Comparison of ENCODE assay signal across 1 cellular context in the genomic region with DNA sequence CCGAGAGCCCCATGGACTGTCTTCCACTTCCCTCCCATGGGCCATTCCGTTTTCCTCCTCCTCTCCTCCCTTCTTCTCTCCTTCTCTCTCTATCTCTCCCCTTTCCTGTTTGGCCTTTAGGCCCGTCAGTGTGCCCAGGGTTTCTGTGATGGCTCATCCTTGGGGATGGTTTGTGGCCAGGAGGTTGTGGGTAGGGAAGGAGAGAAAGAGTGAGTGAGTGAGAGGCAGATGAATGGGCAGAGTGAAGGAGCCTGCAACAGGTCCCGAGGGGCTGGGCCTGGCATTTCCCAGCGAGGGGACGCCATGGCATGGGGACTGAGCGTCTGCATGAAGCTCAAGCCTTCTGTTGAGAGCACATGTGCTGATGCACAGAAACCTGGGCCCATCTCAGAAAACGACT.
TF ChIP-seq lines count a peak whose summit lies in the region.

No MANE protein-coding gene starts in this region.

TF ChIP-seq in GM23338, 12 proteins besides CTCF, POLR2A, EP300 and RAD21 (continued from another document):
- TF ChIP-seq, protein P1, sequence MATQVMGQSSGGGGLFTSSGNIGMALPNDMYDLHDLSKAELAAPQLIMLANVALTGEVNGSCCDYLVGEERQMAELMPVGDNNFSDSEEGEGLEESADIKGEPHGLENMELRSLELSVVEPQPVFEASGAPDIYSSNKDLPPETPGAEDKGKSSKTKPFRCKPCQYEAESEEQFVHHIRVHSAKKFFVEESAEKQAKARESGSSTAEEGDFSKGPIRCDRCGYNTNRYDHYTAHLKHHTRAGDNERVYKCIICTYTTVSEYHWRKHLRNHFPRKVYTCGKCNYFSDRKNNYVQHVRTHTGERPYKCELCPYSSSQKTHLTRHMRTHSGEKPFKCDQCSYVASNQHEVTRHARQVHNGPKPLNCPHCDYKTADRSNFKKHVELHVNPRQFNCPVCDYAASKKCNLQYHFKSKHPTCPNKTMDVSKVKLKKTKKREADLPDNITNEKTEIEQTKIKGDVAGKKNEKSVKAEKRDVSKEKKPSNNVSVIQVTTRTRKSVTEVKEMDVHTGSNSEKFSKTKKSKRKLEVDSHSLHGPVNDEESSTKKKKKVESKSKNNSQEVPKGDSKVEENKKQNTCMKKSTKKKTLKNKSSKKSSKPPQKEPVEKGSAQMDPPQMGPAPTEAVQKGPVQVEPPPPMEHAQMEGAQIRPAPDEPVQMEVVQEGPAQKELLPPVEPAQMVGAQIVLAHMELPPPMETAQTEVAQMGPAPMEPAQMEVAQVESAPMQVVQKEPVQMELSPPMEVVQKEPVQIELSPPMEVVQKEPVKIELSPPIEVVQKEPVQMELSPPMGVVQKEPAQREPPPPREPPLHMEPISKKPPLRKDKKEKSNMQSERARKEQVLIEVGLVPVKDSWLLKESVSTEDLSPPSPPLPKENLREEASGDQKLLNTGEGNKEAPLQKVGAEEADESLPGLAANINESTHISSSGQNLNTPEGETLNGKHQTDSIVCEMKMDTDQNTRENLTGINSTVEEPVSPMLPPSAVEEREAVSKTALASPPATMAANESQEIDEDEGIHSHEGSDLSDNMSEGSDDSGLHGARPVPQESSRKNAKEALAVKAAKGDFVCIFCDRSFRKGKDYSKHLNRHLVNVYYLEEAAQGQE (IDR thresholded peaks at IDR 0.05; ENCODE audit: unreplicated experiment) = no peak
- TF ChIP-seq CREB1 (CRISPR knock-in tag; IDR thresholded peaks at IDR 0.05; ENCODE audit: low read depth) = no peak
- no peak for TF ChIP-seq STAT1 (IDR thresholded peaks at IDR 0.05; ENCODE audit: unreplicated experiment)
- TF ChIP-seq, protein P2, sequence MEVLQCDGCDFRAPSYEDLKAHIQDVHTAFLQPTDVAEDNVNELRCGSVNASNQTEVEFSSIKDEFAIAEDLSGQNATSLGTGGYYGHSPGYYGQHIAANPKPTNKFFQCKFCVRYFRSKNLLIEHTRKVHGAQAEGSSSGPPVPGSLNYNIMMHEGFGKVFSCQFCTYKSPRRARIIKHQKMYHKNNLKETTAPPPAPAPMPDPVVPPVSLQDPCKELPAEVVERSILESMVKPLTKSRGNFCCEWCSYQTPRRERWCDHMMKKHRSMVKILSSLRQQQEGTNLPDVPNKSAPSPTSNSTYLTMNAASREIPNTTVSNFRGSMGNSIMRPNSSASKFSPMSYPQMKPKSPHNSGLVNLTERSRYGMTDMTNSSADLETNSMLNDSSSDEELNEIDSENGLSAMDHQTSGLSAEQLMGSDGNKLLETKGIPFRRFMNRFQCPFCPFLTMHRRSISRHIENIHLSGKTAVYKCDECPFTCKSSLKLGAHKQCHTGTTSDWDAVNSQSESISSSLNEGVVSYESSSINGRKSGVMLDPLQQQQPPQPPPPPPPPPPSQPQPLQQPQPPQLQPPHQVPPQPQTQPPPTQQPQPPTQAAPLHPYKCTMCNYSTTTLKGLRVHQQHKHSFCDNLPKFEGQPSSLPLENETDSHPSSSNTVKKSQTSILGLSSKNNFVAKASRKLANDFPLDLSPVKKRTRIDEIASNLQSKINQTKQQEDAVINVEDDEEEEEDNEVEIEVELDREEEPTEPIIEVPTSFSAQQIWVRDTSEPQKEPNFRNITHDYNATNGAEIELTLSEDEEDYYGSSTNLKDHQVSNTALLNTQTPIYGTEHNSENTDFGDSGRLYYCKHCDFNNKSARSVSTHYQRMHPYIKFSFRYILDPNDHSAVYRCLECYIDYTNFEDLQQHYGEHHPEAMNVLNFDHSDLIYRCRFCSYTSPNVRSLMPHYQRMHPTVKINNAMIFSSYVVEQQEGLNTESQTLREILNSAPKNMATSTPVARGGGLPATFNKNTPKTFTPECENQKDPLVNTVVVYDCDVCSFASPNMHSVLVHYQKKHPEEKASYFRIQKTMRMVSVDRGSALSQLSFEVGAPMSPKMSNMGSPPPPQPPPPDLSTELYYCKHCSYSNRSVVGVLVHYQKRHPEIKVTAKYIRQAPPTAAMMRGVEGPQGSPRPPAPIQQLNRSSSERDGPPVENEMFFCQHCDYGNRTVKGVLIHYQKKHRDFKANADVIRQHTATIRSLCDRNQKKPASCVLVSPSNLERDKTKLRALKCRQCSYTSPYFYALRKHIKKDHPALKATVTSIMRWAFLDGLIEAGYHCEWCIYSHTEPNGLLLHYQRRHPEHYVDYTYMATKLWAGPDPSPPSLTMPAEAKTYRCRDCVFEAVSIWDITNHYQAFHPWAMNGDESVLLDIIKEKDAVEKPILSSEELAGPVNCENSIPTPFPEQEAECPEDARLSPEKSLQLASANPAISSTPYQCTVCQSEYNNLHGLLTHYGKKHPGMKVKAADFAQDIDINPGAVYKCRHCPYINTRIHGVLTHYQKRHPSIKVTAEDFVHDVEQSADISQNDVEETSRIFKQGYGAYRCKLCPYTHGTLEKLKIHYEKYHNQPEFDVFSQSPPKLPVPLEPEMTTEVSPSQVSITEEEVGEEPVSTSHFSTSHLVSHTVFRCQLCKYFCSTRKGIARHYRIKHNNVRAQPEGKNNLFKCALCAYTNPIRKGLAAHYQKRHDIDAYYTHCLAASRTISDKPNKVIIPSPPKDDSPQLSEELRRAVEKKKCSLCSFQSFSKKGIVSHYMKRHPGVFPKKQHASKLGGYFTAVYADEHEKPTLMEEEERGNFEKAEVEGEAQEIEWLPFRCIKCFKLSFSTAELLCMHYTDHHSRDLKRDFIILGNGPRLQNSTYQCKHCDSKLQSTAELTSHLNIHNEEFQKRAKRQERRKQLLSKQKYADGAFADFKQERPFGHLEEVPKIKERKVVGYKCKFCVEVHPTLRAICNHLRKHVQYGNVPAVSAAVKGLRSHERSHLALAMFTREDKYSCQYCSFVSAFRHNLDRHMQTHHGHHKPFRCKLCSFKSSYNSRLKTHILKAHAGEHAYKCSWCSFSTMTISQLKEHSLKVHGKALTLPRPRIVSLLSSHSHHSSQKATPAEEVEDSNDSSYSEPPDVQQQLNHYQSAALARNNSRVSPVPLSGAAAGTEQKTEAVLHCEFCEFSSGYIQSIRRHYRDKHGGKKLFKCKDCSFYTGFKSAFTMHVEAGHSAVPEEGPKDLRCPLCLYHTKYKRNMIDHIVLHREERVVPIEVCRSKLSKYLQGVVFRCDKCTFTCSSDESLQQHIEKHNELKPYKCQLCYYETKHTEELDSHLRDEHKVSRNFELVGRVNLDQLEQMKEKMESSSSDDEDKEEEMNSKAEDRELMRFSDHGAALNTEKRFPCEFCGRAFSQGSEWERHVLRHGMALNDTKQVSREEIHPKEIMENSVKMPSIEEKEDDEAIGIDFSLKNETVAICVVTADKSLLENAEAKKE (CRISPR knock-in tag; IDR thresholded peaks at IDR 0.05) = no peak
- TF ChIP-seq EZH2phosphoT487 (IDR thresholded peaks at IDR 0.05; ENCODE audit: unreplicated experiment) = no peak
- no peak for TF ChIP-seq EZH2 (IDR thresholded peaks at IDR 0.05; ENCODE audit: low read depth, unreplicated experiment)
- TF ChIP-seq POLR2AphosphoS5 (IDR thresholded peaks at IDR 0.05; ENCODE audit: low read depth) = no peak
- TF ChIP-seq ZNF114 (CRISPR knock-in tag; IDR thresholded peaks at IDR 0.05) = no peak
- TF ChIP-seq NANOG (IDR thresholded peaks at IDR 0.05; ENCODE audit: borderline replicate concordance) = no peak
- TF ChIP-seq JUNB (IDR thresholded peaks at IDR 0.05; ENCODE audit: unreplicated experiment) = no peak
